Comparison of ENCODE assay signal across 9 cellular contexts in the genomic region with DNA sequence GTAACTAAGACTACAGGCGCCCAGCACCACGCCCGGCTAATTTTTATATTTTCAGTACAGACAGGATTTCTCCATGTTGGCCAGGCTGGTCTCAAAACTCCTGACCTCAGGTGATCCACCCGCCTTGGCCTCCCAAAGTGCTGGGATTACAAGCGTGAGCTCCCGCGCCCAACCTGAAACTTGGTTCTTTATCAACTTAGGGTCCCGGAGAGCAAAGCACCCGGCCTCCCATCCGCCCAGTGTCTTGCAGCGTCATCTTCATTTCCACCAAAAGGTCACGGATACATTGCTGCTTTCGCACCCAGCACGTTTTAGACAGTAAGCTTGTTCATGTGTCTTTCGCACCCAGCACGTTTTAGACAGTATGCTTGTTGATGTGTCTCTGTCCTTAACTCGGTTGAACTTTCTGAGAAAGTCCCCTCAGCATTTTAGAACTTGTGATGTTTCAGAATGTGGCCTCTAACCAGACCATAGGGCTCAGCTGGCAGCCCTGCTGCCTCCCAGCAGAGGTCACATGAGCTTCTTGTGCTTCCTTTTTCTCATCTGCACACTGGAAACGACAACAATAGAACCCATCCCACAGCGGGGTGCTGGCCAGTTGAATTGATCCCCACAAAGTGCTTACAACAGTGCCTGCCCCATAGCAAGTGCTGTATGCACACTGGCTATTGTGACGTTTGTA. TPM values are rescaled to one million over a fixed set of nuclear protein-coding genes. Genes with fewer than 3 reads are reported as not detected.
DNase-seq lines count a peak whose midpoint lies in the region; ATAC-seq, FAIRE-seq and TF ChIP-seq lines count a peak whose summit lies in the region.
"Had no signal": no experiment of that assay in that cellular context is flagged by ENCODE, and none has a peak within 500 bp of the region (broad histone marks: within the 10 kb centered on the region; RNA-seq: fewer than 3 reads in every experiment).

No MANE protein-coding gene starts in this region.

- peaks cover 13 to 15% (median 15%) of the 10 kb centered on the region in 3 donors for H3K27me3 Mint-ChIP-seq in immature natural killer cell (ENCODE audit: low read depth in 3 of 3)

- POLR2A ChIA-PET in HepG2 (lab: Yijun Ruan, JAX) = no interaction called here
- POLR2A ChIA-PET in HEK293T (lab: Yijun Ruan, JAX) = no interaction called here

- intact Hi-C loops in HepG2 (cut with micrococcal nuclease; ENCODE audit: unreplicated experiment) = no loop called here

- no peaks in the 10 kb centered on the region for H4K20me1 ChIP-seq in HepG2 (ENCODE audit: insufficient read depth, low read length)

- TF ChIP-seq EP300 in HepG2 (IDR thresholded peaks at IDR 0.05; ENCODE audit: low read depth in 2 of 2, low read length in 2 of 2) = no peak
- no peak for TF ChIP-seq EP300 in HepG2 (CRISPR knock-in tag; IDR thresholded peaks at IDR 0.05; ENCODE audit: borderline replicate concordance)

- peak overlapping the region; percentile 89 to 94 (median 93) for H3K27ac Mint-ChIP-seq in immature natural killer cell

- 83% methylated on average over 20 of the region's 20 CpGs for WGBS in liver
- 58% methylated on average over 20 of the region's 20 CpGs for WGBS in HepG2 (ENCODE audit: low lambda C conversion rate)

- H3K27ac ChIP-seq in liver (ENCODE audit: low read depth in 1 of 2, low read length in 2 of 2) (peak overlapping the region; percentile 16 to 42), HepG2 (ENCODE audit: extremely low read length, insufficient read depth, low read length) (no peak overlapping the region)
- H3K27ac ChIP-seq: cardiac muscle cell had no signal

- no peaks in the 10 kb centered on the region for H3K9me3 ChIP-seq in liver (ENCODE audit: control insufficient read depth in 4 of 4, low read length in 3 of 4)
- H3K9me3 ChIP-seq in HepG2 (ENCODE audit: low read length) = no peaks in the 10 kb centered on the region

- H2AFZ ChIP-seq in HepG2 (ENCODE audit: low read length) = no peak overlapping the region

- no peak overlapping the region for H3K4me2 ChIP-seq in HepG2 (ENCODE audit: low read depth, low read length)

- no peak for TF ChIP-seq POLR2A in HepG2 (IDR thresholded peaks at IDR 0.05; ENCODE audit: insufficient read depth in 1 of 2, low read depth in 2 of 2, low read length in 2 of 2)

- H3K9me3 Mint-ChIP-seq in immature natural killer cell = no peaks in the 10 kb centered on the region

- H3K4me1 Mint-ChIP-seq in immature natural killer cell = peaks cover 37 to 39% of the 10 kb centered on the region in 2 donors

- H3K36me3 ChIP-seq in liver (ENCODE audit: control insufficient read depth in 4 of 4, insufficient read depth in 3 of 4, low read depth in 1 of 4, low read length in 3 of 4) = no peaks in the 10 kb centered on the region
- H3K36me3 ChIP-seq in HepG2 (replicated peaks in 1 of 2; ENCODE audit: control insufficient read depth in 1 of 2, insufficient read depth in 2 of 2, low read length in 2 of 2) = no peaks in the 10 kb centered on the region
- H3K36me3 ChIP-seq: cardiac muscle cell had no signal

- TF ChIP-seq RAD21 in liver (IDR thresholded peaks at IDR 0.05) = no peak
- TF ChIP-seq RAD21 in HepG2 (CRISPR knock-in tag; IDR thresholded peaks at IDR 0.05) = no peak

- no peak overlapping the region for H3K4me3 ChIP-seq in liver (ENCODE audit: low read depth in 1 of 3, low read length in 3 of 3)
- H3K4me3 ChIP-seq in HepG2 (replicated peaks in 1 of 3; ENCODE audit: insufficient read depth in 1 of 3, low read depth in 2 of 3, low read length in 3 of 3) = no peak overlapping the region
- H3K4me3 ChIP-seq: cardiac muscle cell had no signal

- TF ChIP-seq CTCF in liver (IDR thresholded peaks at IDR 0.05; ENCODE audit: low read depth, low read length, missing input control) = no peak
- TF ChIP-seq CTCF in HepG2 (CRISPR knock-in tag; IDR thresholded peaks at IDR 0.05) = no peak

- no peaks in the 10 kb centered on the region for H3K36me3 Mint-ChIP-seq in immature natural killer cell

- FAIRE-seq in HepG2 (lab: Jason Lieb, UNC) = no peak

- peaks cover 2 to 10% (median 5%) of the 10 kb centered on the region in 4 donors for H3K4me1 ChIP-seq in liver (ENCODE audit: control insufficient read depth in 4 of 4, insufficient read depth in 4 of 4, low read length in 3 of 4)
- no peaks in the 10 kb centered on the region for H3K4me1 ChIP-seq in HepG2 (ENCODE audit: insufficient read depth, low read length)

- H3K4me3 Mint-ChIP-seq in immature natural killer cell = peak overlapping the region; percentile 65 to 89 (median 80)

- ATAC-seq in HepG2 = no peak
- ATAC-seq in HG02938 (IDR thresholded peaks at IDR 0.05; ENCODE audit: unreplicated experiment) = no peak
- no peak for ATAC-seq in GM21515 (IDR thresholded peaks at IDR 0.05; ENCODE audit: unreplicated experiment)

- in situ Hi-C loops in HepG2 (cut with HindIII; ENCODE audit: extremely low pct_ligation_motif_present, low pct_unique_long_range_greater_than_20kb) = no loop called here
- in situ Hi-C loops in SK-MEL-5 (cut with HindIII; ENCODE audit: low pct_unique_long_range_greater_than_20kb, low sequenced_read_pairs) = no loop called here

- H3K27me3 ChIP-seq in liver (ENCODE audit: control insufficient read depth in 4 of 4, insufficient read depth in 4 of 4, low read length in 3 of 4) (no peaks in the 10 kb centered on the region), HepG2 (ENCODE audit: control insufficient read depth in 1 of 2, insufficient read depth in 2 of 2, low read length in 2 of 2) (peaks cover 0 to 31% of the 10 kb centered on the region in 2 experiments; a peak in 2 of 5 replicates)

- BruUV-seq in HepG2 (replicated peaks; lab: Mats Ljungman, UMichigan) = no TSS peak

- DNase-seq in HepG2 (ENCODE audit: low spot score) (no peak), SK-MEL-5 (ENCODE audit: low read depth, low spot score) (peak; percentile 40), immature natural killer cell (peak; percentile 41 to 49 (median 49)), HEK293T (ENCODE audit: extremely low spot score) (no peak), GM03348 (ENCODE audit: low spot score) (no peak)

- no peaks in the 10 kb centered on the region for H3K79me2 ChIP-seq in HepG2 (ENCODE audit: insufficient read depth, low read length)

- CTCF ChIA-PET in HepG2 (lab: Yijun Ruan, JAX; ENCODE audit: low intra/inter-chr PET ratio, low total read pairs) = no interaction called here
- CTCF ChIA-PET in HEK293T (lab: Yijun Ruan, JAX) = no interaction called here

- H3K9ac ChIP-seq in liver (ENCODE audit: low read depth in 1 of 2, low read length in 2 of 2) (no peak overlapping the region), HepG2 (ENCODE audit: insufficient read depth, low read depth, low read length) (no peak overlapping the region)

TF ChIP-seq in liver, 16 proteins besides CTCF, POLR2A, EP300 and RAD21 (continues in another document):
- TF ChIP-seq, protein P1, sequence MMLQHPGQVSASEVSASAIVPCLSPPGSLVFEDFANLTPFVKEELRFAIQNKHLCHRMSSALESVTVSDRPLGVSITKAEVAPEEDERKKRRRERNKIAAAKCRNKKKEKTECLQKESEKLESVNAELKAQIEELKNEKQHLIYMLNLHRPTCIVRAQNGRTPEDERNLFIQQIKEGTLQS (IDR thresholded peaks at IDR 0.05) = no peak
- no peak for TF ChIP-seq RXRA (IDR thresholded peaks at IDR 0.05)
- no peak for TF ChIP-seq FOXA1 (IDR thresholded peaks at IDR 0.05)
- no peak for TF ChIP-seq HNF4A (conservative IDR thresholded peaks at IDR 0.05)

TF ChIP-seq in HEK293T, 16 proteins besides CTCF, POLR2A, EP300 and RAD21:
- TF ChIP-seq NFRKB (IDR thresholded peaks at IDR 0.05) = no peak

RNA-seq across cellular contexts. Expression of a gene that starts 48.8 kb away (rescaled TPM):
- total RNA-seq in liver (1 to 10 TPM; 1.2 to 2.8 TPM), HepG2 (2016; rRNA removed; fragmentation: Illumina TruSeq; extraction: Trizol) (0.04 TPM in 1 of 2 replicates, not detected in the other)
- polyA plus RNA-seq in liver (under 1 TPM; 0.29 to 0.98 TPM), HepG2 (2011; rRNA removed) (0.01 and 0.04 TPM in 2 replicates), immature natural killer cell (not detected)
- total RNA-seq in HepG2 (2016; cell fraction: cytosol; rRNA removed; fragmentation: Illumina TruSeq; extraction: Trizol; ENCODE audit: low read depth) = not detected in 2 replicates
- 0.06 TPM in 1 of 2 replicates, not detected in the other for total RNA-seq in HepG2 (2016; cell fraction: insoluble cytoplasmic fraction; rRNA removed; fragmentation: Illumina TruSeq; extraction: Trizol)
- total RNA-seq in HepG2 (2016; cell fraction: membrane; rRNA removed; fragmentation: Illumina TruSeq; extraction: Trizol) = 0.09 TPM in 1 of 2 replicates, not detected in the other
- not detected in 2 replicates for total RNA-seq in HepG2 (2016; cell fraction: nucleus; rRNA removed; fragmentation: Illumina TruSeq; extraction: Trizol)
- polyA plus RNA-seq in HepG2 (2011; cell fraction: cytosol; rRNA removed) = 0.04 and 0.05 TPM in 2 replicates
- polyA plus RNA-seq in HepG2 (2011; cell fraction: nucleus; rRNA removed) = 0.10 TPM in 1 of 2 replicates, not detected in the other
- polyA plus RNA-seq in HepG2 (2012) = not detected in 2 replicates
- not detected in 2 replicates for polyA plus RNA-seq in HepG2 (2016; cell fraction: cytosol; fragmentation: Illumina TruSeq; extraction: Trizol; ENCODE audit: low read depth)
- 0.10 and 0.19 TPM in 2 replicates for polyA plus RNA-seq in HepG2 (2016; cell fraction: insoluble cytoplasmic fraction; fragmentation: Illumina TruSeq; extraction: Trizol; ENCODE audit: low read depth)
- polyA plus RNA-seq in HepG2 (2016; cell fraction: membrane; fragmentation: Illumina TruSeq; extraction: Trizol; ENCODE audit: low read depth) = 0.16 TPM in 1 of 2 replicates, not detected in the other
- not detected in 2 replicates for polyA plus RNA-seq in HepG2 (2016; cell fraction: nucleus; fragmentation: Illumina TruSeq; extraction: Trizol; ENCODE audit: insufficient read depth, low read depth)
- polyA minus RNA-seq in HepG2 (2011; rRNA and poly(A)+ RNA removed; ENCODE audit: low replicate concordance) = not detected in 2 replicates
- not detected in 2 replicates for polyA minus RNA-seq in HepG2 (2011; cell fraction: cytosol; rRNA and poly(A)+ RNA removed)
- 0.12 TPM in 1 of 2 replicates, not detected in the other for polyA minus RNA-seq in HepG2 (2011; cell fraction: nucleus; rRNA and poly(A)+ RNA removed)
- total RNA-seq in SK-MEL-5 (2014; rRNA removed; shearing (Covaris generic)) = not detected in 2 replicates
- not detected in 2 replicates for polyA plus RNA-seq in SK-MEL-5 (2015; cell fraction: cytosol; rRNA removed)
- not detected in 2 replicates for polyA plus RNA-seq in SK-MEL-5 (2015; cell fraction: nucleus; rRNA removed)

Comparison
In these comparisons a context has a peak if more than half of its experiments do, and no peak if none do; other contexts are left out.
1. DNase-seq: peak in SK-MEL-5 (single experiment) and immature natural killer cell (3 of 3); none in HepG2 (single experiment), HEK293T (single experiment) and GM03348 (single experiment).